In genomic region chr13:110638814-110639806, GRCh38 we compare ENCODE assay signal across 22 cellular contexts. TPM values are rescaled to one million over a fixed set of nuclear protein-coding genes. Genes with fewer than 3 reads are reported as not detected.
DNase-seq lines count a peak whose midpoint lies in the region; ATAC-seq, FAIRE-seq and TF ChIP-seq lines count a peak whose summit lies in the region.
"Had no signal": no experiment of that assay in that cellular context is flagged by ENCODE, and none has a peak within 500 bp of the region (broad histone marks: within the 10 kb centered on the region; RNA-seq: fewer than 3 reads in every experiment).

No MANE protein-coding gene starts in this region.

- H3K27ac ChIP-seq in CD4-positive, alpha-beta memory T cell (ENCODE audit: low read depth, low read length), result no peak overlapping the region
- H3K27ac ChIP-seq in GM23338 (ENCODE audit: low read depth), result 0 out of 2 replicates have a peak overlapping the region, but pooled peaks have one; percentile 55
- no peak overlapping the region for H3K27ac ChIP-seq in GM12878 (ENCODE audit: control insufficient read depth, insufficient read depth)
- peak overlapping the region in 2 of 4 donors; percentile 72 to 78 for H3K27ac ChIP-seq in sigmoid colon
- H3K27ac ChIP-seq: prostate gland had no signal

- CTCF ChIA-PET in CD4-positive, alpha-beta memory T cell (lab: Charles Lee; ENCODE audit: partially characterized antibody), result no interaction called here
- CTCF ChIA-PET in GM12878 (lab: Yijun Ruan, JAX), result interaction anchor here (1.0 to 1.1 kb wide), 2 partner anchors 180 to 183 kb away, joined by 3 to 5 read pairs; no protein-coding TSS in a partner anchor
- CTCF ChIA-PET in Calu3 (lab: Charles Lee), result no interaction called here

- H3K36me3 ChIP-seq in CD4-positive, alpha-beta memory T cell (ENCODE audit: insufficient read depth, low read length), result peaks cover 57% of the 10 kb centered on the region
- H3K36me3 ChIP-seq in GM23338 (ENCODE audit: insufficient read depth) (peaks cover 17% of the 10 kb centered on the region; the same call in 1 of the 2 replicates), GM12878 (ENCODE audit: control insufficient read depth in 2 of 2, insufficient read depth in 2 of 2, low read length in 1 of 2) (peaks cover 48 to 54% of the 10 kb centered on the region in 2 experiments), sigmoid colon (peaks cover 47 to 85% (median 63%) of the 10 kb centered on the region in 4 donors)

- H3K27ac Mint-ChIP-seq in CD4-positive, alpha-beta memory T cell, result peak overlapping the region in 4 of 7 donors; percentile 4 to 74 (median 28)
- H3K27ac Mint-ChIP-seq in GM23338 (no peak overlapping the region), nephron progenitor cell (peak overlapping the region; percentile 95), Calu3 (ENCODE audit: unreplicated experiment) (no peak overlapping the region)
- H3K27ac Mint-ChIP-seq: activated CD4-positive, alpha-beta T cell treated with anti-CD3 and anti-CD28 coated beads, Interleukin-2, amount 10 ng/mL, durations not matched to agents 7 days and 5 days had no signal

- H3K27me3 Mint-ChIP-seq in CD4-positive, alpha-beta memory T cell, result no peaks in the 10 kb centered on the region
- H3K27me3 Mint-ChIP-seq in GM23338 (ENCODE audit: insufficient read depth, low read depth, poor library complexity), result peaks cover 2% of the 10 kb centered on the region
- no peaks in the 10 kb centered on the region for H3K27me3 Mint-ChIP-seq in nephron progenitor cell (ENCODE audit: low read depth, poor library complexity)
- H3K27me3 Mint-ChIP-seq in Calu3 (ENCODE audit: unreplicated experiment), result no peaks in the 10 kb centered on the region
- H3K27me3 Mint-ChIP-seq: activated CD4-positive, alpha-beta T cell treated with anti-CD3 and anti-CD28 coated beads, Interleukin-2, amount 10 ng/mL, durations not matched to agents 7 days and 5 days; naive thymus-derived CD4-positive, alpha-beta T cell had no signal

- H3K4me3 Mint-ChIP-seq in CD4-positive, alpha-beta memory T cell, result no peak overlapping the region
- H3K4me3 Mint-ChIP-seq in GM23338, result no peak overlapping the region
- H3K4me3 Mint-ChIP-seq in nephron progenitor cell, result no peak overlapping the region
- no peak overlapping the region for H3K4me3 Mint-ChIP-seq in Calu3 (ENCODE audit: low read depth, unreplicated experiment)
- H3K4me3 Mint-ChIP-seq: activated CD4-positive, alpha-beta T cell treated with anti-CD3 and anti-CD28 coated beads, Interleukin-2, amount 10 ng/mL, durations not matched to agents 7 days and 5 days; naive thymus-derived CD4-positive, alpha-beta T cell had no signal

- POLR2A ChIA-PET in CD4-positive, alpha-beta memory T cell (lab: Charles Lee; ENCODE audit: partially characterized antibody), result interaction anchor here (0.6 kb wide), 1 partner anchor 76 kb away, joined by 3 read pairs; no protein-coding TSS in a partner anchor
- POLR2A ChIA-PET in GM12878 (lab: Charles Lee), result interaction anchor here (0.6 to 1.1 kb wide), 2 partner anchors 13 to 39 kb away, joined by 4 read pairs; no protein-coding TSS in a partner anchor

- no peak overlapping the region for H3K4me3 ChIP-seq in CD4-positive, alpha-beta memory T cell (ENCODE audit: low read length in 2 of 2)
- no peak overlapping the region for H3K4me3 ChIP-seq in GM23338
- H3K4me3 ChIP-seq in GM12878, result no peak overlapping the region
- no peak overlapping the region for H3K4me3 ChIP-seq in sigmoid colon
- H3K4me3 ChIP-seq: lung, prostate gland, testis had no signal

- no peak for TF ChIP-seq EP300 in GM12878 (IDR thresholded peaks at IDR 0.05; ENCODE audit: borderline replicate concordance in 1 of 2, control insufficient read depth in 1 of 2, low read depth in 2 of 2, low read length in 2 of 2)
- no peak for TF ChIP-seq EP300 in sigmoid colon (IDR thresholded peaks at IDR 0.05)

- BruUV-seq in GM12878 (replicated peaks; lab: Mats Ljungman, UMichigan), result TSS peak; percentile 26
- no TSS peak for BruUV-seq in Calu3 (replicated peaks; lab: Mats Ljungman, UMichigan)

- ATAC-seq in GM23338 (no peak), GM12878 (no peak)
- ATAC-seq: naive thymus-derived CD4-positive, alpha-beta T cell had no signal

- in situ Hi-C loops in GM12878 (cut with MboI), result no loop called here

- TF ChIP-seq CTCF in GM23338 (conservative IDR thresholded peaks at IDR 0.05; ENCODE audit: low read depth in 2 of 2), result no peak
- no peak for TF ChIP-seq CTCF in GM12878 (IDR thresholded peaks at IDR 0.05 in 2 of 3, conservative IDR thresholded peaks at IDR 0.05 in 1 of 3; ENCODE audit: control insufficient read depth in 2 of 3, extremely low read depth in 1 of 3, insufficient read depth in 1 of 3, low read depth in 3 of 3, low read length in 3 of 3)
- no peak for TF ChIP-seq CTCF in nephron progenitor cell (IDR thresholded peaks at IDR 0.05)
- TF ChIP-seq CTCF in sigmoid colon (IDR thresholded peaks at IDR 0.05), result no peak
- no peak for TF ChIP-seq CTCF in Calu3 (IDR thresholded peaks at IDR 0.05; ENCODE audit: unreplicated experiment)

- H3K79me2 ChIP-seq in GM23338 (replicated peaks; ENCODE audit: insufficient read depth), result peaks cover 3% of the 10 kb centered on the region; the same call in 1 of the 2 replicates
- no peaks in the 10 kb centered on the region for H3K79me2 ChIP-seq in GM12878 (ENCODE audit: control insufficient read depth, insufficient read depth, low read length)

- RAD21 ChIA-PET in GM12878 (lab: Charles Lee; ENCODE audit: unreplicated experiment), result interaction anchor here (1.0 kb wide), 1 partner anchor 183 kb away, joined by 3 read pairs; no protein-coding TSS in a partner anchor

- H3K9me3 ChIP-seq in CD4-positive, alpha-beta memory T cell (ENCODE audit: control insufficient read depth in 1 of 2, low read length in 2 of 2), result no peaks in the 10 kb centered on the region
- H3K9me3 ChIP-seq in GM12878 (replicated peaks; ENCODE audit: control insufficient read depth, insufficient read depth, low read length) (no peaks in the 10 kb centered on the region), sigmoid colon (no peaks in the 10 kb centered on the region)
- H3K9me3 ChIP-seq: prostate gland, testis had no signal

- peaks cover 0 to 2% (median 0%) of the 10 kb centered on the region in 8 donors for H3K9me3 Mint-ChIP-seq in CD4-positive, alpha-beta memory T cell
- H3K9me3 Mint-ChIP-seq in GM23338 (no peaks in the 10 kb centered on the region; the same call in 2 of the 3 replicates), nephron progenitor cell (no peaks in the 10 kb centered on the region), Calu3 (ENCODE audit: low read depth, unreplicated experiment) (no peaks in the 10 kb centered on the region)
- H3K9me3 Mint-ChIP-seq: activated CD4-positive, alpha-beta T cell treated with anti-CD3 and anti-CD28 coated beads, Interleukin-2, amount 10 ng/mL, durations not matched to agents 7 days and 5 days; naive thymus-derived CD4-positive, alpha-beta T cell had no signal

- TF ChIP-seq RAD21 in GM12878 (IDR thresholded peaks at IDR 0.05; ENCODE audit: insufficient read depth, low read depth, low read length), result no peak

- H4K20me1 ChIP-seq in GM23338 (replicated peaks; ENCODE audit: insufficient read depth), result peaks cover 8% of the 10 kb centered on the region
- no peaks in the 10 kb centered on the region; the same call in 1 of the 2 replicates for H4K20me1 ChIP-seq in GM12878 (ENCODE audit: control insufficient read depth, insufficient read depth)

- intact Hi-C loops in CD4-positive, alpha-beta memory T cell (cut with micrococcal nuclease), result no loop called here
- intact Hi-C loops in GM12878 (cut with micrococcal nuclease; ENCODE audit: unreplicated experiment) (no loop called here), sigmoid colon (cut with DNase I) (no loop called here), Calu3 (cut with micrococcal nuclease; ENCODE audit: unreplicated experiment) (no loop called here)

- H2AFZ ChIP-seq in GM23338 (no peak overlapping the region), GM12878 (ENCODE audit: control insufficient read depth, low read depth, low read length) (no peak overlapping the region)

- H3K4me1 ChIP-seq in CD4-positive, alpha-beta memory T cell (ENCODE audit: insufficient read depth, low read length), result no peaks in the 10 kb centered on the region
- no peaks in the 10 kb centered on the region for H3K4me1 ChIP-seq in GM23338 (ENCODE audit: insufficient read depth)
- H3K4me1 ChIP-seq in GM12878 (ENCODE audit: control insufficient read depth, insufficient read depth, low read length), result no peaks in the 10 kb centered on the region
- H3K4me1 ChIP-seq in sigmoid colon, result peaks cover 0 to 18% (median 18%) of the 10 kb centered on the region in 4 donors
- H3K4me1 ChIP-seq: prostate gland had no signal

- SMC1A ChIA-PET in GM12878 (lab: Charles Lee; ENCODE audit: uncharacterized antibody, unreplicated experiment), result interaction anchor here (0.7 to 1.6 kb wide), 8 partner anchors 9 to 237 kb away, joined by 3 to 5 read pairs (median 3); no protein-coding TSS in a partner anchor

- no peak for DNase-seq in CD4-positive, alpha-beta memory T cell
- no peak for DNase-seq in GM23338 (ENCODE audit: low spot score)
- DNase-seq in GM12878 (ENCODE audit: low read depth, low spot score), result no peak
- DNase-seq in nephron progenitor cell, result no peak
- no peak for DNase-seq in sigmoid colon
- DNase-seq in Calu3, result no peak
- no peak for DNase-seq in COLO829 (ENCODE audit: low spot score)
- no peak for DNase-seq in activated CD4-positive, CD25-positive, alpha-beta regulatory T cell treated with anti-CD3 and anti-CD28 coated beads, Interleukin-2, amount 50 U/mL, for 72 hours
- DNase-seq: activated CD4-positive, alpha-beta T cell treated with anti-CD3 and anti-CD28 coated beads, Interleukin-2, amount 10 ng/mL, durations not matched to agents 7 days and 5 days; central memory CD4-positive, alpha-beta T cell; effector CD8-positive, alpha-beta T cell; EL; glutamatergic neuron; naive thymus-derived CD4-positive, alpha-beta T cell; NCI-H1092; NCI-H2107; NCI-H524 treated with DMSO at 0.1 percent for 48 hours; small intestine; stimulated activated CD4-positive, alpha-beta T cell treated with anti-CD3 and anti-CD28 coated beads, Interleukin-4, amount 100 ng/mL, for 24 hours; testis had no signal

- WGBS in GM12878 (ENCODE audit: insufficient coverage, insufficient replicate concordance, low lambda C conversion rate, missing lambda C conversion rate), result 97% methylated on average over 38 of the region's 39 CpGs
- WGBS in sigmoid colon, 2 donors, result 90 to 93% methylated on average over 39 of the region's 39 CpGs

- no peaks in the 10 kb centered on the region for H3K27me3 ChIP-seq in CD4-positive, alpha-beta memory T cell (ENCODE audit: insufficient read depth, low read length)
- H3K27me3 ChIP-seq in GM23338 (ENCODE audit: insufficient read depth), result no peaks in the 10 kb centered on the region
- H3K27me3 ChIP-seq in GM12878 (replicated peaks in 1 of 2; ENCODE audit: control insufficient read depth in 2 of 2, insufficient read depth in 2 of 2, low read length in 1 of 2), result no peaks in the 10 kb centered on the region
- no peaks in the 10 kb centered on the region for H3K27me3 ChIP-seq in sigmoid colon
- H3K27me3 ChIP-seq: testis had no signal

- no peaks in the 10 kb centered on the region for H3K9me2 ChIP-seq in GM23338 (ENCODE audit: insufficient read depth)

- no peak overlapping the region for H3K4me2 ChIP-seq in GM23338
- H3K4me2 ChIP-seq in GM12878 (ENCODE audit: control insufficient read depth, insufficient read depth), result no peak overlapping the region

- TF ChIP-seq POLR2A in GM12878 (IDR thresholded peaks at IDR 0.05; ENCODE audit: low read depth, low read length), result peak; percentile 68
- no peak for TF ChIP-seq POLR2A in sigmoid colon (IDR thresholded peaks at IDR 0.05)

- no peak overlapping the region for H3K9ac ChIP-seq in GM12878 (ENCODE audit: control insufficient read depth, insufficient read depth, low read length)

- H3K4me1 Mint-ChIP-seq in CD4-positive, alpha-beta memory T cell, result no peaks in the 10 kb centered on the region
- H3K4me1 Mint-ChIP-seq in GM23338 (no peaks in the 10 kb centered on the region; the same call in 2 of the 3 replicates), nephron progenitor cell (peaks cover 46% of the 10 kb centered on the region), Calu3 (ENCODE audit: low read depth, unreplicated experiment) (no peaks in the 10 kb centered on the region)
- H3K4me1 Mint-ChIP-seq: activated CD4-positive, alpha-beta T cell treated with anti-CD3 and anti-CD28 coated beads, Interleukin-2, amount 10 ng/mL, durations not matched to agents 7 days and 5 days had no signal

- FAIRE-seq in GM12878 (lab: Jason Lieb, UNC), result no peak
- FAIRE-seq: small intestine had no signal

- H3F3A ChIP-seq in GM23338 (replicated peaks; ENCODE audit: low read depth), result peaks cover 4% of the 10 kb centered on the region; the same call in 1 of the 2 replicates

- H3K36me3 Mint-ChIP-seq in CD4-positive, alpha-beta memory T cell, result peaks cover 43 to 79% of the 10 kb centered on the region in 2 donors
- peaks cover 74% of the 10 kb centered on the region for H3K36me3 Mint-ChIP-seq in GM23338 (ENCODE audit: low read depth)
- peaks cover 57% of the 10 kb centered on the region for H3K36me3 Mint-ChIP-seq in nephron progenitor cell (ENCODE audit: low read depth)
- peaks cover 9% of the 10 kb centered on the region for H3K36me3 Mint-ChIP-seq in Calu3 (ENCODE audit: insufficient read depth, unreplicated experiment)

RNA-seq across cellular contexts. Expression of gene NAXD, which starts 23.8 kb away (rescaled TPM):
- 10 to 100 TPM; 32.6 to 33.4 TPM for total RNA-seq in CD4-positive, alpha-beta memory T cell
- polyA plus RNA-seq in CD4-positive, alpha-beta memory T cell, result 10 to 100 TPM; 20.4 TPM
- total RNA-seq in GM23338 (2014; rRNA removed; shearing (Covaris generic)), result 16.1 and 18.5 TPM in 2 replicates
- polyA plus RNA-seq in GM23338 (2016; fragmentation: Nextera tagmentation; extraction: Ambion mirVana) (15.3 and 16.9 TPM in 2 replicates), GM12878 (2011; rRNA removed) (29.3 and 36.2 TPM in 2 replicates), GM12878 (2014; fragmentation: Illumina TruSeq; extraction: Trizol) (12.8 and 18.2 TPM in 2 replicates), GM12878 (2014; fragmentation: Nextera tagmentation; extraction: Ambion mirVana) (1 to 10 TPM; 1.5 to 5.0 TPM), GM12878 (2014; rRNA removed) (29.3 and 30.3 TPM in 2 replicates), GM12878 (2016; fragmentation: Nextera tagmentation; extraction: Ambion mirVana) (10 to 100 TPM; 32.4 to 33.5 TPM), sigmoid colon (10 to 100 TPM; 24.6 to 33.0 (median 30.3) TPM)
- total RNA-seq in GM12878 (2013; cell fraction: nucleolus; rRNA removed), result 25.4 and 28.9 TPM in 2 replicates
- total RNA-seq in GM12878 (2014; rRNA removed) (16.9 and 18.2 TPM in 2 replicates), GM12878 (2014; rRNA removed; fragmentation: Illumina TruSeq; extraction: Trizol) (16.1 and 16.6 TPM in 2 replicates), GM12878 (2021) (30.0 and 30.2 TPM in 2 replicates), sigmoid colon (10 to 100 TPM; 33.5 to 41.1 (median 37.2) TPM), Calu3 (2022) (11.5 and 14.0 TPM in 2 replicates)
- 19.1 TPM for polyA plus RNA-seq in GM12878 (2011; ENCODE audit: low read depth)
- polyA plus RNA-seq in GM12878 (2011; cell fraction: cytosol; rRNA removed), result 45.5 and 48.5 TPM in 2 replicates
- 114 and 132 TPM in 2 replicates for polyA plus RNA-seq in GM12878 (2011; cell fraction: nucleus; rRNA removed)
- 28.7 and 29.0 TPM in 2 replicates for polyA plus RNA-seq in GM12878 (2012)
- polyA minus RNA-seq in GM12878 (2011; rRNA and poly(A)+ RNA removed), result 23.6 and 25.9 TPM in 2 replicates
- polyA minus RNA-seq in GM12878 (2011; cell fraction: cytosol; rRNA and poly(A)+ RNA removed), result 7.1 and 8.9 TPM in 2 replicates
- 14.1 and 18.4 TPM in 2 replicates for polyA minus RNA-seq in GM12878 (2011; cell fraction: nucleus; rRNA and poly(A)+ RNA removed)

Comparison
In these comparisons a context has a peak if more than half of its experiments do, and no peak if none do; other contexts are left out.
1. H3K27ac Mint-ChIP-seq: peak in CD4-positive, alpha-beta memory T cell (4 of 7) and nephron progenitor cell (single experiment); none in GM23338 (single experiment) and Calu3 (single experiment).